8 cellular contexts compared by ENCODE assay signal in the genomic region with DNA sequence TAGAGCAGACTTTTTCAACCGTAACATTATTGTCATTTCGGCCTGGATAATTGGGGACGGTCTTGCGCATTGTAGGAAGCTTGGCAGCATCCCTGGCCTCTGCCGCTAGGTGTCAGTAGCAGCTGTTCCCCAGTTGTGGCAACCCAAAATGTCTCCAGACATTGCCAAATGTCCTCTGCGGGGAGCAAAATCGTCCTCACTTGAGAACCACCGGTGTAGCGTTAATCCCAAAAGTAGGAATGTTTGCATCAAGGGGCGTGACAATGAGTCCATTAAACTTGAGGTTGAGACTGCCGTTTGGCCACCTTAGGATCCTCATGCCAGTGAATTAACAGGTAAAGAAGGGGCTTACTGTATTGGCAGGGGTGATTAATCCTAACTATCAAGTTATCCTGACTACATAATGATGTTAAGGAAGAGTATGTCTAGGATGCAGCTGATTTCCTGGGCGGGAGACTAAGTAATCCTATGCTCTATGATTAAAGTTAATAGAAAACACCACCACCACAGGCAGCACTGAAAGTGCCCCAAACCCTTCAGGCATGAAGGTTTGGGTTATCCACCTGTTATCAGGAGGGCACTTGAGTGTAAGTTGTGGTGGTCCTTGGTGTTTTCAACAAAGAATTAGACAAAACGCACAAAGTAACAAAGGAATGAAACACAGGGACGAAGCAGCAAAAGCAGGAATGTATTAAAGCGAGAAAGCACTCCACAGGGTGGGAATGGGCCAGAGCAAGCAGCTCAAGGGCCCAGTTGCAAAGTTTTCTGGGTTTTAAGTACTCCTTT. TPM values are rescaled to one million over a fixed set of nuclear protein-coding genes. Genes with fewer than 3 reads are reported as not detected.
A peak's percentile ranks its signal among the peaks of the same experiment; 100 is the strongest.
DNase-seq lines count a peak whose midpoint lies in the region; ATAC-seq and TF ChIP-seq lines count a peak whose summit lies in the region.

No MANE protein-coding gene starts in this region.

- H3K27ac Mint-ChIP-seq in activated CD4-positive, alpha-beta memory T cell treated with anti-CD3 and anti-CD28 coated beads, Interleukin-2, amount 10 ng/mL, durations not matched to agents 7 days and 5 days, result no peak overlapping the region

- peaks cover 23% of the 10 kb centered on the region for H3K4me1 Mint-ChIP-seq in activated CD4-positive, alpha-beta memory T cell treated with anti-CD3 and anti-CD28 coated beads, Interleukin-2, amount 10 ng/mL, durations not matched to agents 7 days and 5 days

- TF ChIP-seq CTCF in GM10266 (IDR thresholded peaks at IDR 0.05; ENCODE audit: control insufficient read depth, insufficient read depth, low read depth, missing control alignments), result peak; percentile 94

- no peaks in the 10 kb centered on the region for H3K9me3 ChIP-seq in duodenal mucosa (ENCODE audit: control insufficient read depth in 1 of 2, low read length in 2 of 2)

- ATAC-seq in HG03103 (IDR thresholded peaks at IDR 0.05; ENCODE audit: low read depth, unreplicated experiment) (peak; percentile 38), HG03175 (IDR thresholded peaks at IDR 0.05; ENCODE audit: unreplicated experiment) (no peak)

- H3K4me3 Mint-ChIP-seq in activated CD4-positive, alpha-beta memory T cell treated with anti-CD3 and anti-CD28 coated beads, Interleukin-2, amount 10 ng/mL, durations not matched to agents 7 days and 5 days, result no peak overlapping the region

- POLR2A ChIA-PET in activated CD4-positive, alpha-beta memory T cell treated with anti-CD3 and anti-CD28 coated beads, Interleukin-2, amount 10 ng/mL, durations not matched to agents 7 days and 5 days (lab: Charles Lee), result interaction anchor here (1.9 to 3.5 kb wide), 2 partner anchors 8 to 14 kb away, joined by 4 to 24 read pairs; no protein-coding TSS in a partner anchor

- DNase-seq in GM10266 (ENCODE audit: extremely low spot score) (peak; percentile 70), NCI-H82 (lab: John Stamatoyannopoulos, UW) (peak; percentile 89), lung microvascular endothelial cell (ENCODE audit: low read depth in 2 of 2) (peak; percentile 76 to 83)
- peak; percentile 86 for DNase-seq in activated CD4-positive, alpha-beta memory T cell treated with anti-CD3 and anti-CD28 coated beads, Interleukin-2, amount 10 ng/mL, durations not matched to agents 7 days and 5 days
- DNase-seq in stimulated activated CD8-positive, alpha-beta memory T cell treated with anti-CD3 and anti-CD28 coated beads, Interleukin-15, amount 100 ng/mL, for 24 hours (ENCODE audit: low read depth), result peak; percentile 48

- H3K36me3 ChIP-seq in duodenal mucosa (ENCODE audit: control insufficient read depth in 1 of 2, insufficient read depth in 2 of 2, low read length in 2 of 2), result no peaks in the 10 kb centered on the region

- CTCF ChIA-PET in activated CD4-positive, alpha-beta memory T cell treated with anti-CD3 and anti-CD28 coated beads, Interleukin-2, amount 10 ng/mL, durations not matched to agents 7 days and 5 days (lab: Charles Lee), result interaction anchor here (0.5 to 2.3 kb wide), 18 partner anchors 9 to 324 kb away, joined by 3 to 9 read pairs (median 3); no protein-coding TSS in a partner anchor

- H3K9me3 Mint-ChIP-seq in activated CD4-positive, alpha-beta memory T cell treated with anti-CD3 and anti-CD28 coated beads, Interleukin-2, amount 10 ng/mL, durations not matched to agents 7 days and 5 days, result peaks cover 3% of the 10 kb centered on the region

- no peaks in the 10 kb centered on the region for H3K36me3 Mint-ChIP-seq in activated CD4-positive, alpha-beta memory T cell treated with anti-CD3 and anti-CD28 coated beads, Interleukin-2, amount 10 ng/mL, durations not matched to agents 7 days and 5 days (ENCODE audit: low read depth)

- H3K27ac ChIP-seq in duodenal mucosa (ENCODE audit: low read depth, low read length), result no peak overlapping the region

- H3K27me3 ChIP-seq in duodenal mucosa (ENCODE audit: control insufficient read depth in 1 of 2, insufficient read depth in 2 of 2, low read length in 2 of 2), result no peaks in the 10 kb centered on the region

- H3K9ac ChIP-seq in duodenal mucosa (ENCODE audit: low read depth in 1 of 2, low read length in 2 of 2), result peak overlapping the region in 1 of 2 donors; percentile 8

- H3K27me3 Mint-ChIP-seq in activated CD4-positive, alpha-beta memory T cell treated with anti-CD3 and anti-CD28 coated beads, Interleukin-2, amount 10 ng/mL, durations not matched to agents 7 days and 5 days, result peaks cover 6% of the 10 kb centered on the region

- H3K4me3 ChIP-seq in duodenal mucosa (ENCODE audit: low read depth in 1 of 2, low read length in 2 of 2), result peak overlapping the region; percentile 5 to 44

- H3K4me1 ChIP-seq in duodenal mucosa (ENCODE audit: control insufficient read depth in 1 of 2, insufficient read depth in 2 of 2, low read length in 2 of 2), result peaks cover 0 to 3% of the 10 kb centered on the region in 2 donors

RNA-seq across cellular contexts. Expression of gene ZC3H8, which starts 4.9 kb away (rescaled TPM):
- 10 to 100 TPM; 12.3 to 12.9 TPM for total RNA-seq in activated CD4-positive, alpha-beta memory T cell treated with anti-CD3 and anti-CD28 coated beads, Interleukin-2, amount 10 ng/mL, durations not matched to agents 7 days and 5 days
- 2.4 and 4.2 TPM in 2 replicates for total RNA-seq in lung microvascular endothelial cell

RNA-seq across cellular contexts. Expression of gene ZC3H6, which starts 15.7 kb away (rescaled TPM):
- 10 to 100 TPM; 13.5 to 14.7 TPM for total RNA-seq in activated CD4-positive, alpha-beta memory T cell treated with anti-CD3 and anti-CD28 coated beads, Interleukin-2, amount 10 ng/mL, durations not matched to agents 7 days and 5 days
- total RNA-seq in lung microvascular endothelial cell, result 1.2 and 1.5 TPM in 2 replicates
